ENCODE assay signal across 24 cellular contexts in genomic region chr4:84683065-84683464, GRCh38.
DNase-seq lines count a peak whose midpoint lies in the region; FAIRE-seq and TF ChIP-seq lines count a peak whose summit lies in the region.
"Had no signal": no experiment of that assay in that cellular context is flagged by ENCODE, and none has a peak within 500 bp of the region (broad histone marks: within the 10 kb centered on the region; RNA-seq: fewer than 3 reads in every experiment).

No MANE protein-coding gene starts in this region.

- no peak overlapping the region for H3K4me2 ChIP-seq in H9 (ENCODE audit: insufficient read depth, insufficient read length, low read length)

- H3K23me2 ChIP-seq in H9 (ENCODE audit: insufficient read length, low read depth, low read length, poor library complexity, severe bottlenecking), result no peaks in the 10 kb centered on the region

- no CpG with 5 or more reads among the region's 2 CpGs for WGBS in H9 (ENCODE audit: extremely low coverage, insufficient read length, low lambda C conversion rate)

- no peaks in the 10 kb centered on the region for H3K79me1 ChIP-seq in H9 (ENCODE audit: insufficient read depth, low read depth, low read length, poor library complexity, severe bottlenecking)

- H4K91ac ChIP-seq in H9 (ENCODE audit: insufficient read length, low read depth, low read length), result no peak overlapping the region

- no peak for FAIRE-seq in kidney (lab: Jason Lieb, UNC)
- FAIRE-seq: GM12878, HTR-8/SVneo had no signal

- H3K14ac ChIP-seq in H9 (ENCODE audit: insufficient read depth, low read length), result no peak overlapping the region

- H3K79me2 ChIP-seq in H9 (ENCODE audit: insufficient read depth, low read length), result no peaks in the 10 kb centered on the region

- no peak overlapping the region for H3K4me3 ChIP-seq in kidney (ENCODE audit: low read length in 2 of 2)
- H3K4me3 ChIP-seq: GM12878, prostate gland, SK-N-MC, uterus had no signal

- H3K9me3 ChIP-seq in H9 (ENCODE audit: control insufficient read depth, low read depth, low read length) (no peaks in the 10 kb centered on the region), kidney (ENCODE audit: control insufficient read depth in 1 of 2, low read length in 2 of 2) (no peaks in the 10 kb centered on the region)
- H3K9me3 ChIP-seq: prostate gland, uterus had no signal

- H4K5ac ChIP-seq in H9 (ENCODE audit: insufficient read length, low read depth, low read length), result no peak overlapping the region

- H3K27ac Mint-ChIP-seq in H9 (peak overlapping the region; percentile 59 to 91 (median 73); a peak in 4 of 7 replicates), chondrocyte (ENCODE audit: unreplicated experiment) (peak overlapping the region; percentile 52)
- H3K27ac Mint-ChIP-seq: activated naive CD4-positive, alpha-beta T cell treated with anti-CD3 and anti-CD28 coated beads, Interleukin-2, amount 50 U/mL, for 72 hours; activated T-helper 1 cell treated with anti-CD3 and anti-CD28 coated beads, Interleukin-12 subunit alpha, Interleukin-12 subunit beta, Interleukin-2, Interleukin-4 antibody, amounts not matched to agents 30 ng/mL and 10 ng/mL and 1 ng/mL, durations not matched to agents 14 hours and 24 hours and 36 hours; T-helper 17 cell had no signal

- no peak overlapping the region for H4K8ac ChIP-seq in H9 (replicated peaks; ENCODE audit: insufficient read length, low read depth, low read length)

- no peak overlapping the region for H3K4ac ChIP-seq in H9 (ENCODE audit: low read depth, low read length)

- peaks cover 24 to 54% of the 10 kb centered on the region in 2 donors for H3K36me3 ChIP-seq in kidney (ENCODE audit: control insufficient read depth in 1 of 2, insufficient read depth in 2 of 2, low read length in 2 of 2)
- H3K36me3 ChIP-seq: prostate gland, uterus had no signal

- H3K27me3 Mint-ChIP-seq in H9 (ENCODE audit: low read depth) (no peaks in the 10 kb centered on the region), chondrocyte (ENCODE audit: low read depth) (no peaks in the 10 kb centered on the region)
- H3K27me3 Mint-ChIP-seq: central memory CD8-positive, alpha-beta T cell had no signal

- no peak for DNase-seq in H9
- no peak for DNase-seq in chondrocyte (ENCODE audit: low spot score)
- no peak for DNase-seq in kidney
- DNase-seq in renal cortical epithelial cell (ENCODE audit: low read depth), result peak; percentile 28
- DNase-seq in HuH-7.5 (ENCODE audit: low spot score), result no peak
- DNase-seq in COR-L47 (lab: John Stamatoyannopoulos, UW), result no peak
- no peak for DNase-seq in activated naive CD4-positive, alpha-beta T cell (lab: John Stamatoyannopoulos, UW)
- DNase-seq in C1 segment of cervical spinal cord (lab: John Stamatoyannopoulos, UW), result no peak
- DNase-seq: activated CD4-positive, alpha-beta T cell treated with anti-CD3 and anti-CD28 coated beads for 48 hours; aorta; foreskin keratinocyte; NCI-H187; NCI-H2171 treated with DMSO at 0.1 percent for 48 hours; NCI-H524; stimulated activated CD4-positive, alpha-beta T cell treated with anti-CD3 and anti-CD28 coated beads, Interleukin-1b, Interleukin-23, amount 100 ng/mL, for 48 hours; T-helper 17 cell; uterus had no signal

- no peak overlapping the region for H2AFZ ChIP-seq in H9 (ENCODE audit: low read length)

- no peak overlapping the region for H2AK5ac ChIP-seq in H9 (ENCODE audit: insufficient read length, low read length)

- H4K20me1 ChIP-seq in H9 (ENCODE audit: control insufficient read depth, insufficient read depth, insufficient read length), result no peaks in the 10 kb centered on the region

- H3K18ac ChIP-seq in H9 (ENCODE audit: insufficient read length, low read depth, low read length), result no peak overlapping the region

- no peak overlapping the region for H3K23ac ChIP-seq in H9 (ENCODE audit: insufficient read length, low read depth, low read length)

- H3K9me3 Mint-ChIP-seq in H9, result no peaks in the 10 kb centered on the region
- no peaks in the 10 kb centered on the region for H3K9me3 Mint-ChIP-seq in chondrocyte (ENCODE audit: low read depth)
- H3K9me3 Mint-ChIP-seq: activated naive CD4-positive, alpha-beta T cell treated with anti-CD3 and anti-CD28 coated beads, Interleukin-2, amount 50 U/mL, for 72 hours; activated T-helper 1 cell treated with anti-CD3 and anti-CD28 coated beads, Interleukin-12 subunit alpha, Interleukin-12 subunit beta, Interleukin-2, Interleukin-4 antibody, amounts not matched to agents 30 ng/mL and 10 ng/mL and 1 ng/mL, durations not matched to agents 14 hours and 24 hours and 36 hours; central memory CD8-positive, alpha-beta T cell had no signal

- intact Hi-C loops in kidney (cut with DNase I), result no loop called here

- H3K4me3 Mint-ChIP-seq in H9 (no peak overlapping the region), chondrocyte (ENCODE audit: unreplicated experiment) (no peak overlapping the region)
- H3K4me3 Mint-ChIP-seq: activated T-helper 1 cell treated with anti-CD3 and anti-CD28 coated beads, Interleukin-12 subunit alpha, Interleukin-12 subunit beta, Interleukin-2, Interleukin-4 antibody, amounts not matched to agents 30 ng/mL and 10 ng/mL and 1 ng/mL, durations not matched to agents 14 hours and 24 hours and 36 hours; central memory CD8-positive, alpha-beta T cell; T-helper 17 cell had no signal

- H2BK5ac ChIP-seq in H9 (ENCODE audit: insufficient read length, low read length), result no peak overlapping the region

- H3K9ac ChIP-seq in H9 (ENCODE audit: extremely low read depth, insufficient read length, low read length) (no peak overlapping the region), kidney (ENCODE audit: low read length in 2 of 2) (no peak overlapping the region)

- no peak overlapping the region for H2BK12ac ChIP-seq in H9 (ENCODE audit: insufficient read length, low read depth, low read length)

- TF ChIP-seq CTCF in H9 (conservative IDR thresholded peaks at IDR 0.05), result no peak
- no peak for TF ChIP-seq CTCF in chondrocyte (IDR thresholded peaks at IDR 0.05)
- no peak for TF ChIP-seq CTCF in kidney (IDR thresholded peaks at IDR 0.05; ENCODE audit: borderline replicate concordance, extremely low read depth, insufficient read depth)

- H3K27me3 ChIP-seq in H9 (ENCODE audit: insufficient read depth, low read length), result no peaks in the 10 kb centered on the region
- H3K27me3 ChIP-seq: foreskin keratinocyte, uterus had no signal

- H3K4me1 ChIP-seq in H9 (ENCODE audit: insufficient read depth, low read length) (no peaks in the 10 kb centered on the region), kidney (ENCODE audit: control insufficient read depth in 1 of 2, insufficient read depth in 1 of 2, low read depth in 1 of 2, low read length in 2 of 2) (peaks cover 0 to 33% of the 10 kb centered on the region in 2 donors)
- H3K4me1 ChIP-seq: prostate gland, uterus had no signal

- no peak overlapping the region for H2BK20ac ChIP-seq in H9 (ENCODE audit: low read depth, low read length, poor library complexity, severe bottlenecking)

- peaks cover 4 to 12% of the 10 kb centered on the region in 2 experiments; a peak in 3 of 4 replicates for H3K4me1 Mint-ChIP-seq in H9
- peaks cover 27% of the 10 kb centered on the region for H3K4me1 Mint-ChIP-seq in chondrocyte (ENCODE audit: low read depth)
- H3K4me1 Mint-ChIP-seq: central memory CD8-positive, alpha-beta T cell had no signal

- no peak overlapping the region for H3K56ac ChIP-seq in H9 (ENCODE audit: insufficient read length, low read depth, low read length)

- H2BK120ac ChIP-seq in H9 (ENCODE audit: low read depth, low read length, poor library complexity, severe bottlenecking), result no peak overlapping the region

- H3K36me3 Mint-ChIP-seq in H9 (ENCODE audit: insufficient read depth in 1 of 3, low read depth in 3 of 3) (peaks cover 20 to 62% (median 59%) of the 10 kb centered on the region in 3 experiments; a peak in 6 of 7 replicates), chondrocyte (ENCODE audit: low read depth) (peaks cover 26% of the 10 kb centered on the region)
- H3K36me3 Mint-ChIP-seq: activated naive CD4-positive, alpha-beta T cell treated with anti-CD3 and anti-CD28 coated beads, Interleukin-2, amount 50 U/mL, for 72 hours had no signal

- H3T11ph ChIP-seq in H9 (ENCODE audit: low read length), result no peak overlapping the region

- no peak overlapping the region for H2BK15ac ChIP-seq in H9 (ENCODE audit: low read depth, low read length)

- no peak overlapping the region for H3K27ac ChIP-seq in H9 (ENCODE audit: insufficient read length, low read depth, low read length)
- peak overlapping the region; percentile 40 to 65 for H3K27ac ChIP-seq in kidney (ENCODE audit: low read depth in 2 of 2, low read length in 2 of 2)
- H3K27ac ChIP-seq: foreskin keratinocyte, prostate gland, SK-N-MC, uterus had no signal
